3 cellular contexts compared by ENCODE assay signal in genomic region chr10:22453320-22453719, GRCh38.
TF ChIP-seq lines count a peak whose summit lies in the region.

No MANE protein-coding gene starts in this region.

TF ChIP-seq in GM23338, 12 proteins besides CTCF, POLR2A, EP300 and RAD21 (continued from another document):
- TF ChIP-seq ZNF331 (CRISPR knock-in tag; IDR thresholded peaks at IDR 0.05; ENCODE audit: low read depth) = no peak
- TF ChIP-seq ZNF462 (CRISPR knock-in tag; IDR thresholded peaks at IDR 0.05) = no peak
- no peak for TF ChIP-seq ETS1 (IDR thresholded peaks at IDR 0.05)
- TF ChIP-seq CREB1 (CRISPR knock-in tag; IDR thresholded peaks at IDR 0.05; ENCODE audit: low read depth) = no peak

TF ChIP-seq in HCT116, 20 proteins besides CTCF, POLR2A, EP300 and RAD21 (continued from another document):
- TF ChIP-seq ELF1 (IDR thresholded peaks at IDR 0.05; ENCODE audit: borderline replicate concordance, low read depth) = no peak
- TF ChIP-seq EZH2phosphoT487 (IDR thresholded peaks at IDR 0.05; ENCODE audit: borderline replicate concordance) = no peak
- TF ChIP-seq ZBTB33 (IDR thresholded peaks at IDR 0.05; ENCODE audit: extremely low read depth, insufficient replicate concordance, low read length) = no peak
- TF ChIP-seq ATF3 (IDR thresholded peaks at IDR 0.05) = no peak
- no peak for TF ChIP-seq MAX (IDR thresholded peaks at IDR 0.05)
- no peak for TF ChIP-seq CEBPB (IDR thresholded peaks at IDR 0.05; ENCODE audit: low read depth)

TF ChIP-seq in WTC11, 78 proteins besides CTCF, POLR2A, EP300 and RAD21 (continued from another document):
- no peak for TF ChIP-seq CDX4 (CRISPR knock-in tag; IDR thresholded peaks at IDR 0.05; ENCODE audit: borderline replicate concordance)
- no peak for TF ChIP-seq GTF2I (CRISPR knock-in tag; conservative IDR thresholded peaks at IDR 0.05)
- TF ChIP-seq MLX (CRISPR knock-in tag; IDR thresholded peaks at IDR 0.05) = no peak
- TF ChIP-seq HMGA2 (CRISPR knock-in tag; IDR thresholded peaks at IDR 0.05) = no peak
- TF ChIP-seq NFE2L1 (CRISPR knock-in tag; IDR thresholded peaks at IDR 0.05) = no peak
- no peak for TF ChIP-seq NR2C2 (CRISPR knock-in tag; IDR thresholded peaks at IDR 0.05)
- no peak for TF ChIP-seq TCF7 (CRISPR knock-in tag; IDR thresholded peaks at IDR 0.05; ENCODE audit: low read depth)
- TF ChIP-seq PRDM15 (CRISPR knock-in tag; IDR thresholded peaks at IDR 0.05) = no peak
- TF ChIP-seq NFYB (CRISPR knock-in tag; conservative IDR thresholded peaks at IDR 0.05; ENCODE audit: low read depth) = no peak
- TF ChIP-seq USF2 (CRISPR knock-in tag; IDR thresholded peaks at IDR 0.05) = no peak
- TF ChIP-seq SP1 (CRISPR knock-in tag; conservative IDR thresholded peaks at IDR 0.05) = no peak
- no peak for TF ChIP-seq PREB (CRISPR knock-in tag; IDR thresholded peaks at IDR 0.05; ENCODE audit: borderline replicate concordance)
- no peak for TF ChIP-seq ZSCAN18 (CRISPR knock-in tag; IDR thresholded peaks at IDR 0.05)
- TF ChIP-seq NR3C1 (CRISPR knock-in tag; conservative IDR thresholded peaks at IDR 0.05; ENCODE audit: low read depth) = no peak
- TF ChIP-seq ZNF232 (CRISPR knock-in tag; IDR thresholded peaks at IDR 0.05) = no peak
- no peak for TF ChIP-seq STAT6 (CRISPR knock-in tag; conservative IDR thresholded peaks at IDR 0.05; ENCODE audit: low read depth)
- no peak for TF ChIP-seq AFF4 (CRISPR knock-in tag; IDR thresholded peaks at IDR 0.05; ENCODE audit: borderline replicate concordance)
